30 cellular contexts compared by ENCODE assay signal in the genomic region with DNA sequence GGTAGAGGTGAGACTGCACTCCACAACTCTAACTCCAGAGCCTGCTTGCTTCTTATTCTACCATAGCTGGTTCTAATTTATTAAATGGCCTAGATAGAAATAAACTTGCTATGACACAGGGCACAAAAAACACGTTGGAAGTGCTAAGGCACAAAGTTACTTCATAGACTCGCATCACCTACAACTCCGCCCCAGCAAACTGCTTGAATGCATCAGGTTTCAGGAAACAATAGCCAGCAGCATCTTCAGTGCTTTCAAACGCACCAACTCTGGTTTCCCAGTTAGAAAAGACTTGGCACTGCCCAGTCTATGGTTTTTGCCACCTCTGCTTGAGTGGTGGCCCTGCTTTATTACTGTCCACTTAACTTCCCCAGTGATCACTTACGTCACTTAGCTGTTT.
"Had no signal": no experiment of that assay in that cellular context is flagged by ENCODE, and none has a peak within 500 bp of the region (broad histone marks: within the 10 kb centered on the region; RNA-seq: fewer than 3 reads in every experiment).

No MANE protein-coding gene starts in this region.

- DNase-seq: activated CD4-positive, alpha-beta T cell treated with anti-CD3 and anti-CD28 coated beads for 1 hour; activated CD4-positive, alpha-beta T cell treated with anti-CD3 and anti-CD28 coated beads for 4 hours; activated CD4-positive, alpha-beta T cell treated with anti-CD3 and anti-CD28 coated beads, Interleukin-2, amount 10 ng/mL, durations not matched to agents 7 days and 5 days; activated CD4-positive, alpha-beta T cell treated with anti-CD3 and anti-CD28 coated beads, Interleukin-2, amount 50 U/mL, for 48 hours; activated CD8-positive, alpha-beta memory T cell treated with anti-CD3 and anti-CD28 coated beads for 24 hours; activated CD8-positive, alpha-beta T cell treated with anti-CD3 and anti-CD28 coated beads for 36 hours; activated effector memory CD4-positive, alpha-beta T cell treated with anti-CD3 and anti-CD28 coated beads, Interleukin-2, amount 50 U/mL, for 16 hours; activated naive CD4-positive, alpha-beta T cell treated with anti-CD3 and anti-CD28 coated beads for 36 hours; activated naive CD8-positive, alpha-beta T cell treated with anti-CD3 and anti-CD28 coated beads for 36 hours; activated naive CD8-positive, alpha-beta T cell treated with anti-CD3 and anti-CD28 coated beads, Interleukin-2, amount 50 U/mL, for 24 hours; activated T-cell treated with anti-CD3 and anti-CD28 coated beads, Interleukin-2, amount 50 U/mL, for 4 hours; adrenal gland; amygdala; aorta; body of pancreas; caudate nucleus; cortex of kidney; dermis blood vessel endothelial cell; effector CD4-positive, alpha-beta T cell; effector memory CD8-positive, alpha-beta T cell; erythroblast; foreskin keratinocyte; heart right ventricle; T-helper 2 cell had no signal

- H3K36me3 Mint-ChIP-seq: WTC11 had no signal

- H3K4me1 Mint-ChIP-seq: activated CD4-positive, alpha-beta T cell treated with anti-CD3 and anti-CD28 coated beads, Interleukin-2, amount 10 ng/mL, durations not matched to agents 7 days and 5 days; activated naive CD8-positive, alpha-beta T cell treated with anti-CD3 and anti-CD28 coated beads for 36 hours had no signal

- H3K27ac ChIP-seq: adrenal gland, body of pancreas, esophagus muscularis mucosa, foreskin keratinocyte, gastroesophageal sphincter, heart right ventricle, VCaP had no signal

- H3K4me1 ChIP-seq: adrenal gland, body of pancreas, esophagus muscularis mucosa, foreskin keratinocyte, gastroesophageal sphincter, heart right ventricle had no signal

- ATAC-seq: activated CD8-positive, alpha-beta T cell treated with anti-CD3 and anti-CD28 coated beads for 36 hours; activated naive CD8-positive, alpha-beta T cell treated with anti-CD3 and anti-CD28 coated beads, Interleukin-2, amount 50 U/mL, for 24 hours; activated T-cell treated with anti-CD3 and anti-CD28 coated beads, Interleukin-2, amount 50 U/mL, for 4 hours; body of pancreas; effector memory CD8-positive, alpha-beta T cell; foreskin keratinocyte; gastroesophageal sphincter; heart right ventricle; WTC11 had no signal

- H3K27me3 ChIP-seq: adrenal gland, body of pancreas, esophagus muscularis mucosa, foreskin keratinocyte, gastroesophageal sphincter, heart right ventricle had no signal

- H3K4me3 Mint-ChIP-seq: activated CD4-positive, alpha-beta T cell treated with anti-CD3 and anti-CD28 coated beads, Interleukin-2, amount 10 ng/mL, durations not matched to agents 7 days and 5 days; activated CD8-positive, alpha-beta T cell treated with anti-CD3 and anti-CD28 coated beads for 36 hours; activated naive CD4-positive, alpha-beta T cell treated with anti-CD3 and anti-CD28 coated beads for 36 hours; activated naive CD4-positive, alpha-beta T cell treated with anti-CD3 and anti-CD28 coated beads, Interleukin-2, amount 50 U/mL, for 24 hours; activated naive CD8-positive, alpha-beta T cell treated with anti-CD3 and anti-CD28 coated beads for 36 hours; activated naive CD8-positive, alpha-beta T cell treated with anti-CD3 and anti-CD28 coated beads, Interleukin-2, amount 50 U/mL, for 24 hours; activated T-cell treated with anti-CD3 and anti-CD28 coated beads, Interleukin-2, amount 50 U/mL, for 4 hours; effector memory CD8-positive, alpha-beta T cell; WTC11 had no signal

- H3K4me3 ChIP-seq: adrenal gland, body of pancreas, esophagus muscularis mucosa, gastroesophageal sphincter, heart right ventricle had no signal

- H3K27ac Mint-ChIP-seq: activated CD4-positive, alpha-beta T cell treated with anti-CD3 and anti-CD28 coated beads, Interleukin-2, amount 10 ng/mL, durations not matched to agents 7 days and 5 days; activated CD8-positive, alpha-beta T cell treated with anti-CD3 and anti-CD28 coated beads for 36 hours; activated naive CD4-positive, alpha-beta T cell treated with anti-CD3 and anti-CD28 coated beads for 36 hours; activated naive CD4-positive, alpha-beta T cell treated with anti-CD3 and anti-CD28 coated beads, Interleukin-2, amount 50 U/mL, for 24 hours; activated naive CD8-positive, alpha-beta T cell treated with anti-CD3 and anti-CD28 coated beads for 36 hours; activated naive CD8-positive, alpha-beta T cell treated with anti-CD3 and anti-CD28 coated beads, Interleukin-2, amount 50 U/mL, for 24 hours; activated T-helper 2 cell treated with anti-CD3 and anti-CD28 coated beads, Interferon-gamma antibody, Interleukin-2, Interleukin-4, amounts not matched to agents 10 μg/mL and 5 μg/mL and 100 μg/mL, durations not matched to agents 14 hours and 24 hours and 36 hours; effector memory CD8-positive, alpha-beta T cell; WTC11 had no signal

- H3K36me3 ChIP-seq: adrenal gland, esophagus muscularis mucosa, gastroesophageal sphincter, heart right ventricle had no signal

- H3K9me3 Mint-ChIP-seq: activated CD4-positive, alpha-beta T cell treated with anti-CD3 and anti-CD28 coated beads, Interleukin-2, amount 10 ng/mL, durations not matched to agents 7 days and 5 days; activated CD8-positive, alpha-beta T cell treated with anti-CD3 and anti-CD28 coated beads for 36 hours; activated naive CD8-positive, alpha-beta T cell treated with anti-CD3 and anti-CD28 coated beads, Interleukin-2, amount 50 U/mL, for 24 hours; activated T-cell treated with anti-CD3 and anti-CD28 coated beads, Interleukin-2, amount 50 U/mL, for 4 hours; activated T-helper 2 cell treated with anti-CD3 and anti-CD28 coated beads, Interferon-gamma antibody, Interleukin-2, Interleukin-4, amounts not matched to agents 10 μg/mL and 5 μg/mL and 100 μg/mL, durations not matched to agents 14 hours and 24 hours and 36 hours; effector memory CD8-positive, alpha-beta T cell; WTC11 had no signal

- H3K9me3 ChIP-seq: adrenal gland, body of pancreas, esophagus muscularis mucosa, gastroesophageal sphincter, heart right ventricle had no signal

- H3K27me3 Mint-ChIP-seq: activated CD8-positive, alpha-beta T cell treated with anti-CD3 and anti-CD28 coated beads for 36 hours; activated naive CD4-positive, alpha-beta T cell treated with anti-CD3 and anti-CD28 coated beads, Interleukin-2, amount 50 U/mL, for 24 hours; activated naive CD8-positive, alpha-beta T cell treated with anti-CD3 and anti-CD28 coated beads for 36 hours; activated naive CD8-positive, alpha-beta T cell treated with anti-CD3 and anti-CD28 coated beads, Interleukin-2, amount 50 U/mL, for 24 hours had no signal
